3 cellular contexts compared by ENCODE assay signal in the genomic region with DNA sequence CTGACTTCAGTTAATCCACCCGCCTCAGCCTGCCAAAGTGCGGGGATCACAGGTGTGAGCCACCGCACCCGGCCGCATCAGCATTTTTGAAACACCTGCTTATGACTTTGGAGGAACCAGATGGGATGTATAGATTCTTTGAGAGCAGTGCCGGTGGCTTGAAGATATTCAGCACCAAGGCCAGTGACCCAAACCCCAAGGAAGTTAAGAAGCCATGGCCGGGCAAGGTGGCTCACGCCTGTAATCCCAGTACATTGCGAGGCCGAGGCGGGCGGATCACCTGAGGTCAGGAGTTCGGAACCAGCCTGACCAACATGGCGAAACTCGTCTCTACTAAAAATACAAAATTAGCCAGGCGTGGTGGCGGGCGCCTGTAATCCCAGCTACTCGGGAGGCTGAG.
TF ChIP-seq lines count a peak whose summit lies in the region.

No MANE protein-coding gene starts in this region.

TF ChIP-seq in Ishikawa, 13 proteins besides CTCF, POLR2A, EP300 and RAD21:
- TF ChIP-seq YY1 (IDR thresholded peaks at IDR 0.05; ENCODE audit: low read depth), result 0 out of 2 replicates have a peak, but pooled peaks have one; percentile 29
- TF ChIP-seq, protein P1, sequence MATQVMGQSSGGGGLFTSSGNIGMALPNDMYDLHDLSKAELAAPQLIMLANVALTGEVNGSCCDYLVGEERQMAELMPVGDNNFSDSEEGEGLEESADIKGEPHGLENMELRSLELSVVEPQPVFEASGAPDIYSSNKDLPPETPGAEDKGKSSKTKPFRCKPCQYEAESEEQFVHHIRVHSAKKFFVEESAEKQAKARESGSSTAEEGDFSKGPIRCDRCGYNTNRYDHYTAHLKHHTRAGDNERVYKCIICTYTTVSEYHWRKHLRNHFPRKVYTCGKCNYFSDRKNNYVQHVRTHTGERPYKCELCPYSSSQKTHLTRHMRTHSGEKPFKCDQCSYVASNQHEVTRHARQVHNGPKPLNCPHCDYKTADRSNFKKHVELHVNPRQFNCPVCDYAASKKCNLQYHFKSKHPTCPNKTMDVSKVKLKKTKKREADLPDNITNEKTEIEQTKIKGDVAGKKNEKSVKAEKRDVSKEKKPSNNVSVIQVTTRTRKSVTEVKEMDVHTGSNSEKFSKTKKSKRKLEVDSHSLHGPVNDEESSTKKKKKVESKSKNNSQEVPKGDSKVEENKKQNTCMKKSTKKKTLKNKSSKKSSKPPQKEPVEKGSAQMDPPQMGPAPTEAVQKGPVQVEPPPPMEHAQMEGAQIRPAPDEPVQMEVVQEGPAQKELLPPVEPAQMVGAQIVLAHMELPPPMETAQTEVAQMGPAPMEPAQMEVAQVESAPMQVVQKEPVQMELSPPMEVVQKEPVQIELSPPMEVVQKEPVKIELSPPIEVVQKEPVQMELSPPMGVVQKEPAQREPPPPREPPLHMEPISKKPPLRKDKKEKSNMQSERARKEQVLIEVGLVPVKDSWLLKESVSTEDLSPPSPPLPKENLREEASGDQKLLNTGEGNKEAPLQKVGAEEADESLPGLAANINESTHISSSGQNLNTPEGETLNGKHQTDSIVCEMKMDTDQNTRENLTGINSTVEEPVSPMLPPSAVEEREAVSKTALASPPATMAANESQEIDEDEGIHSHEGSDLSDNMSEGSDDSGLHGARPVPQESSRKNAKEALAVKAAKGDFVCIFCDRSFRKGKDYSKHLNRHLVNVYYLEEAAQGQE (IDR thresholded peaks at IDR 0.05; ENCODE audit: low read depth), result peak; percentile 90
- TF ChIP-seq, protein P2, sequence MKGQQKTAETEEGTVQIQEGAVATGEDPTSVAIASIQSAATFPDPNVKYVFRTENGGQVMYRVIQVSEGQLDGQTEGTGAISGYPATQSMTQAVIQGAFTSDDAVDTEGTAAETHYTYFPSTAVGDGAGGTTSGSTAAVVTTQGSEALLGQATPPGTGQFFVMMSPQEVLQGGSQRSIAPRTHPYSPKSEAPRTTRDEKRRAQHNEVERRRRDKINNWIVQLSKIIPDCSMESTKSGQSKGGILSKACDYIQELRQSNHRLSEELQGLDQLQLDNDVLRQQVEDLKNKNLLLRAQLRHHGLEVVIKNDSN (IDR thresholded peaks at IDR 0.05), result no peak

TF ChIP-seq in K562, 482 proteins besides CTCF, POLR2A, EP300 and RAD21:
- TF ChIP-seq, protein P3, sequence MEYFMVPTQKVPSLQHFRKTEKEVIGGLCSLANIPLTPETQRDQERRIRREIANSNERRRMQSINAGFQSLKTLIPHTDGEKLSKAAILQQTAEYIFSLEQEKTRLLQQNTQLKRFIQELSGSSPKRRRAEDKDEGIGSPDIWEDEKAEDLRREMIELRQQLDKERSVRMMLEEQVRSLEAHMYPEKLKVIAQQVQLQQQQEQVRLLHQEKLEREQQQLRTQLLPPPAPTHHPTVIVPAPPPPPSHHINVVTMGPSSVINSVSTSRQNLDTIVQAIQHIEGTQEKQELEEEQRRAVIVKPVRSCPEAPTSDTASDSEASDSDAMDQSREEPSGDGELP (CRISPR knock-in tag; IDR thresholded peaks at IDR 0.05; ENCODE audit: borderline replicate concordance), result 0 out of 2 replicates have a peak, but pooled peaks have one; percentile 14
- TF ChIP-seq MIER1 (IDR thresholded peaks at IDR 0.05; ENCODE audit: low read depth) (peak; percentile 86), EHMT2 (IDR thresholded peaks at IDR 0.05) (peak; percentile 85), XRCC3 (IDR thresholded peaks at IDR 0.05) (no peak)
- TF ChIP-seq, protein P4, sequence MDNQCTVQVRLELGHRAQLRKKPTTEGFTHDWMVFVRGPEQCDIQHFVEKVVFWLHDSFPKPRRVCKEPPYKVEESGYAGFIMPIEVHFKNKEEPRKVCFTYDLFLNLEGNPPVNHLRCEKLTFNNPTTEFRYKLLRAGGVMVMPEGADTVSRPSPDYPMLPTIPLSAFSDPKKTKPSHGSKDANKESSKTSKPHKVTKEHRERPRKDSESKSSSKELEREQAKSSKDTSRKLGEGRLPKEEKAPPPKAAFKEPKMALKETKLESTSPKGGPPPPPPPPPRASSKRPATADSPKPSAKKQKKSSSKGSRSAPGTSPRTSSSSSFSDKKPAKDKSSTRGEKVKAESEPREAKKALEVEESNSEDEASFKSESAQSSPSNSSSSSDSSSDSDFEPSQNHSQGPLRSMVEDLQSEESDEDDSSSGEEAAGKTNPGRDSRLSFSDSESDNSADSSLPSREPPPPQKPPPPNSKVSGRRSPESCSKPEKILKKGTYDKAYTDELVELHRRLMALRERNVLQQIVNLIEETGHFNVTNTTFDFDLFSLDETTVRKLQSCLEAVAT (IDR thresholded peaks at IDR 0.05), result peak in 1 of 2 experiments; percentile 42; a peak in 1 of 4 replicates
- TF ChIP-seq, protein P1 (CRISPR knock-in tag; IDR thresholded peaks at IDR 0.05; ENCODE audit: low read depth), result peak; percentile 82; the same call in 1 of the 2 replicates
TF ChIP-seq in K562: peak in this region for 5.

TF ChIP-seq in HepG2, 621 proteins besides CTCF, POLR2A, EP300 and RAD21:
- TF ChIP-seq, protein P5, sequence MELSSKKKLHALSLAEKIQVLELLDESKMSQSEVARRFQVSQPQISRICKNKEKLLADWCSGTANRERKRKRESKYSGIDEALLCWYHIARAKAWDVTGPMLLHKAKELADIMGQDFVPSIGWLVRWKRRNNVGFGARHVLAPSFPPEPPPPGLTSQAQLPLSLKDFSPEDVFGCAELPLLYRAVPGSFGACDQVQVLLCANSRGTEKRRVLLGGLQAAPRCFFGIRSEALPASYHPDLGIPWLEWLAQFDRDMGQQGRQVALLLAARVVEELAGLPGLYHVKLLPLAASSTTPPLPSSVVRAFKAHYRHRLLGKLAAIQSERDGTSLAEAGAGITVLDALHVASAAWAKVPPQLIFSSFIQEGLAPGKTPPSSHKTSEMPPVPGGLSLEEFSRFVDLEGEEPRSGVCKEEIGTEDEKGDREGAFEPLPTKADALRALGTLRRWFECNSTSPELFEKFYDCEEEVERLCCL (CRISPR knock-in tag; IDR thresholded peaks at IDR 0.05; ENCODE audit: borderline replicate concordance), result no peak
- TF ChIP-seq ZNF652 (CRISPR knock-in tag; IDR thresholded peaks at IDR 0.05; ENCODE audit: borderline replicate concordance, low read depth) (no peak), SNAI1 (CRISPR knock-in tag; IDR thresholded peaks at IDR 0.05; ENCODE audit: borderline replicate concordance) (no peak), ZNF17 (CRISPR knock-in tag; IDR thresholded peaks at IDR 0.05) (no peak), RBM22 (optimal IDR thresholded peaks at IDR 0.05; ENCODE audit: low read length) (no peak), MIER2 (CRISPR knock-in tag; IDR thresholded peaks at IDR 0.05) (peak; percentile 86), HNRNPL (IDR thresholded peaks at IDR 0.05; ENCODE audit: low read depth, low read length) (no peak), ZNF138 (CRISPR knock-in tag; IDR thresholded peaks at IDR 0.05; ENCODE audit: low read depth) (no peak), JARID2 (CRISPR knock-in tag; IDR thresholded peaks at IDR 0.05; ENCODE audit: insufficient replicate concordance) (no peak), MAFK (conservative IDR thresholded peaks at IDR 0.05 in 1 of 2, IDR thresholded peaks at IDR 0.05 in 1 of 2; ENCODE audit: low read length in 2 of 2) (peak; percentile 18 to 32; a peak in 1 of 4 replicates), U2AF1 (optimal IDR thresholded peaks at IDR 0.05; ENCODE audit: low read depth, low read length) (no peak), ZNF251 (CRISPR knock-in tag; IDR thresholded peaks at IDR 0.05) (no peak), NCOR1 (IDR thresholded peaks at IDR 0.05; ENCODE audit: borderline replicate concordance, low read length) (no peak), ZNF446 (CRISPR knock-in tag; IDR thresholded peaks at IDR 0.05) (no peak), MTF1 (CRISPR knock-in tag; IDR thresholded peaks at IDR 0.05) (no peak)
- TF ChIP-seq, protein P6, sequence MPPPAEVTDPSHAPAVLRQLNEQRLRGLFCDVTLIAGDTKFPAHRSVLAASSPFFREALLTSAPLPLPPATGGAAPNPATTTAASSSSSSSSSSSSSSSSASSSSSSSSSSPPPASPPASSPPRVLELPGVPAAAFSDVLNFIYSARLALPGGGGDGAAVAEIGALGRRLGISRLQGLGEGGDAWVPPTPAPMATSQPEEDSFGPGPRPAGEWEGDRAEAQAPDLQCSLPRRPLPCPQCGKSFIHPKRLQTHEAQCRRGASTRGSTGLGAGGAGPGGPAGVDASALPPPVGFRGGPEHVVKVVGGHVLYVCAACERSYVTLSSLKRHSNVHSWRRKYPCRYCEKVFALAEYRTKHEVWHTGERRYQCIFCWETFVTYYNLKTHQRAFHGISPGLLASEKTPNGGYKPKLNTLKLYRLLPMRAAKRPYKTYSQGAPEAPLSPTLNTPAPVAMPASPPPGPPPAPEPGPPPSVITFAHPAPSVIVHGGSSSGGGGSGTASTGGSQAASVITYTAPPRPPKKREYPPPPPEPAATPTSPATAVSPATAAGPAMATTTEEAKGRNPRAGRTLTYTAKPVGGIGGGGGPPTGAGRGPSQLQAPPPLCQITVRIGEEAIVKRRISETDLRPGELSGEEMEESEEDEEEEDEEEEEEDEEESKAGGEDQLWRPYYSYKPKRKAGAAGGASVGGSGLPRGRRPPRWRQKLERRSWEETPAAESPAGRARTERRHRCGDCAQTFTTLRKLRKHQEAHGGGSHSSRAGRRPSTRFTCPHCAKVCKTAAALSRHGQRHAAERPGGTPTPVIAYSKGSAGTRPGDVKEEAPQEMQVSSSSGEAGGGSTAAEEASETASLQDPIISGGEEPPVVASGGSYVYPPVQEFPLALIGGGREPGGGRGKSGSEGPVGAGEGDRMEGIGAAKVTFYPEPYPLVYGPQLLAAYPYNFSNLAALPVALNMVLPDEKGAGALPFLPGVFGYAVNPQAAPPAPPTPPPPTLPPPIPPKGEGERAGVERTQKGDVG (CRISPR knock-in tag; IDR thresholded peaks at IDR 0.05; ENCODE audit: borderline replicate concordance), result no peak
- TF ChIP-seq, protein P1 (IDR thresholded peaks at IDR 0.05; ENCODE audit: borderline replicate concordance in 1 of 2, low read depth in 1 of 2, low read length in 2 of 2), result peak; percentile 37 to 88
TF ChIP-seq in HepG2: peak in this region for 3.
